8 cellular contexts compared by ENCODE assay signal in the genomic region with DNA sequence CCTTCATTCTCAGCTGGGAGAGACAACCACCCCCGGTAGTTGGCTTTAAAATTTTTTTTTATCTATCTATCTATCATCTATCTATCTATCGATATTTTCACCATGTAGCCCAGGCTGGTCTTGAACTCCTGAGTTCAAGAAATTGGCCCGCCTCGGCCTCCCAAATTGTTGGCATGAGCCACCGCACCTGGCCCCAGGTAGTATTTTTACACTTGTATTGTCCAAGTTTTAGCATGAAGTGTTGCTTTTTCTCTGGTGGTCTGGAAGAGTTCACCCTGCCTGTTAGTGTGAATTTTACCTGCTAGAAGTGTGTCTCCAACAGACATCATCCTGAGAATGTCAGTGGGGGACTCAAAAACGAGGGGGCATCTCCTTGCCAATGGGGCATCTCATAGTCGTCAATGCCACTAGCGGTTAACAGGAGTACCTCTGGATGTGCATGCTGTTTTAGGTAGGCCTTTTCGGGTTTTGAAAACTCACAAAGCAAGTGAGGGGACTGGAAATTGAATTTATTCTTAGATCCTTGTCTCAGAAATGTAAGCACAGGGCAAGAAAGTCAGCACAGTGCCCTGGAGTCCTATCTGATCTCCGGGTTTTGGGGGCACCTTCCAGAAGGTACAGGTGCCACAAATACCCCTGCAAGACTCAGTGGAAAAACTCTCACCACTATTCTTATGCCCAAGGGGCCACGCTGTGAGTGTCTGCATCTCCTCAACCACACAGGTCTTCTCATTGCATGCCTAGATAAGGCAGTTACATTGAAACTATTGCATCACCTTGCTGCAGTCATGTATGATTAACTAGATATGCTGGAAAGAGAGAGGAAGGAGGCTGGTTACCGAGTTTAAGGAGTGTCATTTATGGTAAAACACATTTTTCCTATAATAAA. TPM values are rescaled to one million over a fixed set of nuclear protein-coding genes. Genes with fewer than 3 reads are reported as not detected.
DNase-seq lines count a peak whose midpoint lies in the region; ATAC-seq and TF ChIP-seq lines count a peak whose summit lies in the region.

No MANE protein-coding gene starts in this region.

- H3K27me3 ChIP-seq in HL-60 (ENCODE audit: insufficient read depth, poor library complexity, severe bottlenecking) (no peaks in the 10 kb centered on the region), upper lobe of left lung (no peaks in the 10 kb centered on the region)

- peaks cover 59% of the 10 kb centered on the region for H3K4me1 Mint-ChIP-seq in activated T-helper 1 cell treated with anti-CD3 and anti-CD28 coated beads, Interleukin-12 subunit alpha, Interleukin-12 subunit beta, Interleukin-2, Interleukin-4 antibody, amounts not matched to agents 30 ng/mL and 10 ng/mL and 1 ng/mL, durations not matched to agents 14 hours and 24 hours and 36 hours (ENCODE audit: low read depth)

- H3K27me3 Mint-ChIP-seq in activated T-helper 1 cell treated with anti-CD3 and anti-CD28 coated beads, Interleukin-12 subunit alpha, Interleukin-12 subunit beta, Interleukin-2, Interleukin-4 antibody, amounts not matched to agents 30 ng/mL and 10 ng/mL and 1 ng/mL, durations not matched to agents 14 hours and 24 hours and 36 hours (ENCODE audit: insufficient read depth) = no peaks in the 10 kb centered on the region

- DNase-seq in GF-D8 (lab: John Stamatoyannopoulos, UW) = peak; percentile 83
- DNase-seq in HL-60 (ENCODE audit: low read depth in 1 of 2, low spot score in 1 of 2) = peak; percentile 73 to 91
- DNase-seq in activated T-helper 1 cell treated with anti-CD3 and anti-CD28 coated beads, Interleukin-12 subunit alpha, Interleukin-12 subunit beta, Interleukin-2, Interleukin-4 antibody, amounts not matched to agents 30 ng/mL and 10 ng/mL and 1 ng/mL, durations not matched to agents 14 hours and 24 hours and 36 hours (ENCODE audit: low spot score) = no peak
- peak; percentile 92 for DNase-seq in renal cortical epithelial cell (ENCODE audit: low read depth)
- no peak for DNase-seq in foreskin melanocyte
- DNase-seq in superior temporal gyrus (ENCODE audit: extremely low spot score) = no peak
- no peak for DNase-seq in upper lobe of left lung

- H3K9me3 Mint-ChIP-seq in activated T-helper 1 cell treated with anti-CD3 and anti-CD28 coated beads, Interleukin-12 subunit alpha, Interleukin-12 subunit beta, Interleukin-2, Interleukin-4 antibody, amounts not matched to agents 30 ng/mL and 10 ng/mL and 1 ng/mL, durations not matched to agents 14 hours and 24 hours and 36 hours = no peaks in the 10 kb centered on the region

- TF ChIP-seq EP300 in upper lobe of left lung (IDR thresholded peaks at IDR 0.05) = no peak

- H3K36me3 Mint-ChIP-seq in activated T-helper 1 cell treated with anti-CD3 and anti-CD28 coated beads, Interleukin-12 subunit alpha, Interleukin-12 subunit beta, Interleukin-2, Interleukin-4 antibody, amounts not matched to agents 30 ng/mL and 10 ng/mL and 1 ng/mL, durations not matched to agents 14 hours and 24 hours and 36 hours (ENCODE audit: low read depth) = peaks cover 2% of the 10 kb centered on the region

- H3K9me3 ChIP-seq in upper lobe of left lung = no peaks in the 10 kb centered on the region

- ATAC-seq in GM21390 (IDR thresholded peaks at IDR 0.05; ENCODE audit: unreplicated experiment) (peak; percentile 71), upper lobe of left lung (ENCODE audit: low FRiP score in 2 of 2) (no peak)

- H3K36me3 ChIP-seq in upper lobe of left lung = no peaks in the 10 kb centered on the region

- H3K4me3 Mint-ChIP-seq in activated T-helper 1 cell treated with anti-CD3 and anti-CD28 coated beads, Interleukin-12 subunit alpha, Interleukin-12 subunit beta, Interleukin-2, Interleukin-4 antibody, amounts not matched to agents 30 ng/mL and 10 ng/mL and 1 ng/mL, durations not matched to agents 14 hours and 24 hours and 36 hours = peak overlapping the region; percentile 19

- intact Hi-C loops in activated T-helper 1 cell treated with anti-CD3 and anti-CD28 coated beads, Interleukin-12 subunit alpha, Interleukin-12 subunit beta, Interleukin-2, Interleukin-4 antibody, amounts not matched to agents 30 ng/mL and 10 ng/mL and 1 ng/mL, durations not matched to agents 14 hours and 24 hours and 36 hours (cut with micrococcal nuclease) = loop anchor here (1.0 kb wide), 6 partner anchors 21 to 247 kb away; no protein-coding TSS in a partner anchor

- H3K4me1 ChIP-seq in upper lobe of left lung = no peaks in the 10 kb centered on the region

- peak overlapping the region; percentile 97 for H3K27ac Mint-ChIP-seq in activated T-helper 1 cell treated with anti-CD3 and anti-CD28 coated beads, Interleukin-12 subunit alpha, Interleukin-12 subunit beta, Interleukin-2, Interleukin-4 antibody, amounts not matched to agents 30 ng/mL and 10 ng/mL and 1 ng/mL, durations not matched to agents 14 hours and 24 hours and 36 hours

- TF ChIP-seq CTCF in HL-60 (IDR thresholded peaks at IDR 0.05; ENCODE audit: insufficient read depth, low read length) (no peak), upper lobe of left lung (IDR thresholded peaks at IDR 0.05) (no peak)

- H3K27ac ChIP-seq in HL-60 (replicated peaks) (peak overlapping the region; percentile 58), upper lobe of left lung (no peak overlapping the region)

- H3K4me3 ChIP-seq in HL-60 (replicated peaks; ENCODE audit: insufficient read depth, low read length) = no peak overlapping the region
- no peak overlapping the region for H3K4me3 ChIP-seq in upper lobe of left lung

- 86 to 89% methylated on average over 11 to 12 of the region's 12 CpGs for WGBS in upper lobe of left lung, 2 donors

- TF ChIP-seq POLR2A in upper lobe of left lung (IDR thresholded peaks at IDR 0.05) = no peak

RNA-seq across cellular contexts. Expression of gene TNFAIP3, which starts 37.1 kb away (rescaled TPM):
- 250 and 257 TPM in 2 replicates for total RNA-seq in activated T-helper 1 cell treated with anti-CD3 and anti-CD28 coated beads, Interleukin-12 subunit alpha, Interleukin-12 subunit beta, Interleukin-2, Interleukin-4 antibody, amounts not matched to agents 30 ng/mL and 10 ng/mL and 1 ng/mL, durations not matched to agents 14 hours and 24 hours and 36 hours
- total RNA-seq in renal cortical epithelial cell (35.2 and 53.7 TPM in 2 replicates), upper lobe of left lung (10 to 100 TPM; 35.3 to 76.4 (median 52.2) TPM)

Comparison
In these comparisons a context has a peak if more than half of its experiments do, and no peak if none do; other contexts are left out.
1. DNase-seq: peak in GF-D8 (single experiment), HL-60 (2 of 2) and renal cortical epithelial cell (single experiment); none in activated T-helper 1 cell treated with anti-CD3 and anti-CD28 coated beads, Interleukin-12 subunit alpha, Interleukin-12 subunit beta, Interleukin-2, Interleukin-4 antibody, amounts not matched to agents 30 ng/mL and 10 ng/mL and 1 ng/mL, durations not matched to agents 14 hours and 24 hours and 36 hours (single experiment), foreskin melanocyte (single experiment), superior temporal gyrus (single experiment) and upper lobe of left lung (0 of 2).